ENCODE assay signal across 2 cellular contexts in the genomic region with DNA sequence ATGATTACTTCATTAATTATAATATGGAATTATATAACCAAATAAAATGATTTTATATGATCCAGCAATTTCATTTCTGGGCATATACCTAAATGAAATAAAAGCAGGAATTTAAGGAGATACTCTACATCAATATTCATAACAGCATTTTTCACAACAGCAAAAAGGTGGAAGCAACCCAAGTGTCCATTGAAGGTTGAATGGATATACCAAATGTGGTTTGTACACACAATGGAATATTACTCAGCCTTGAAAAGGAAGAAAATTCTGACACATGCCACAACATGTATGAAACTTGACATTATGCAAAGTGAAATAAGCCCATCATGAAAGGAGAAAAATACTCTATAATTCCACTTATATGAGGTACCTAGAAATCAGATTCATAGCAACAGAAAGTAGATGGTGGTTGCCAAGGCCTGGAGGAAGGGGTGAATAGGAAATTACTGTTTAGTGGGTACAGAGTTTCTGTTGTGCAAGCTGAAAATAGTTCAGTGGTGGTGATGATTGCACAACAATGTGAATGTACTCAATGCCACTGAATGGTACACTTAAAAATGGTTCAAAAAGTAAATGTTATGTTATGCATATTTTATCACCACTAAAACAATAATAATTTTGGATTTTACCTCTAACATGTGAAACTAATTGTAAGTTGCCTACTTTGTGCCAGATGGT.
TF ChIP-seq lines count a peak whose summit lies in the region.

No MANE protein-coding gene starts in this region.

TF ChIP-seq in SK-N-SH treated with all-trans-retinoic acid at 6 μM for 48 hours, 23 proteins besides CTCF, POLR2A, EP300 and RAD21 (continued from another document):
- TF ChIP-seq, protein P1, sequence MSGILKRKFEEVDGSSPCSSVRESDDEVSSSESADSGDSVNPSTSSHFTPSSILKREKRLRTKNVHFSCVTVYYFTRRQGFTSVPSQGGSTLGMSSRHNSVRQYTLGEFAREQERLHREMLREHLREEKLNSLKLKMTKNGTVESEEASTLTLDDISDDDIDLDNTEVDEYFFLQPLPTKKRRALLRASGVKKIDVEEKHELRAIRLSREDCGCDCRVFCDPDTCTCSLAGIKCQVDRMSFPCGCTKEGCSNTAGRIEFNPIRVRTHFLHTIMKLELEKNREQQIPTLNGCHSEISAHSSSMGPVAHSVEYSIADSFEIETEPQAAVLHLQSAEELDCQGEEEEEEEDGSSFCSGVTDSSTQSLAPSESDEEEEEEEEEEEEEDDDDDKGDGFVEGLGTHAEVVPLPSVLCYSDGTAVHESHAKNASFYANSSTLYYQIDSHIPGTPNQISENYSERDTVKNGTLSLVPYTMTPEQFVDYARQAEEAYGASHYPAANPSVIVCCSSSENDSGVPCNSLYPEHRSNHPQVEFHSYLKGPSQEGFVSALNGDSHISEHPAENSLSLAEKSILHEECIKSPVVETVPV (CRISPR knock-in tag; IDR thresholded peaks at IDR 0.05): no peak

TF ChIP-seq in SK-N-SH, 30 proteins besides CTCF, POLR2A, EP300 and RAD21 (continued from another document):
- TF ChIP-seq ZBTB33 (IDR thresholded peaks at IDR 0.05; ENCODE audit: borderline replicate concordance, low read depth) (no peak), ELF1 (IDR thresholded peaks at IDR 0.05) (no peak), POLR2AphosphoS5 (IDR thresholded peaks at IDR 0.05; ENCODE audit: low read depth, low read length) (no peak), USF2 (IDR thresholded peaks at IDR 0.05; ENCODE audit: borderline replicate concordance, low read depth, low read length) (no peak), FOXM1 (IDR thresholded peaks at IDR 0.05; ENCODE audit: low read depth) (no peak), JUND (IDR thresholded peaks at IDR 0.05) (no peak), TAF1 (IDR thresholded peaks at IDR 0.05; ENCODE audit: borderline replicate concordance, low read depth, low read length) (no peak), IRF3 (IDR thresholded peaks at IDR 0.05; ENCODE audit: low read depth, low read length) (no peak), TCF12 (IDR thresholded peaks at IDR 0.05) (no peak)
